In genomic region chr5:59569158-59569557, GRCh38 we compare ENCODE assay signal across 17 cellular contexts.
A peak's percentile ranks its signal among the peaks of the same experiment; 100 is the strongest.
DNase-seq lines count a peak whose midpoint lies in the region; ATAC-seq, FAIRE-seq and TF ChIP-seq lines count a peak whose summit lies in the region.
"Had no signal": no experiment of that assay in that cellular context is flagged by ENCODE, and none has a peak within 500 bp of the region (broad histone marks: within the 10 kb centered on the region; RNA-seq: fewer than 3 reads in every experiment).

No MANE protein-coding gene starts in this region.

- no peaks in the 10 kb centered on the region for H3K9me2 ChIP-seq in MM.1S (replicated peaks; ENCODE audit: insufficient read depth, low read length)

- H3K4me2 ChIP-seq in H9 (ENCODE audit: insufficient read depth, insufficient read length, low read length) = no peak overlapping the region
- peak overlapping the region; percentile 21 for H3K4me2 ChIP-seq in MM.1S (ENCODE audit: low read depth, low read length)
- H3K4me2 ChIP-seq in astrocyte (ENCODE audit: low read length) = no peak overlapping the region

- no peak for ATAC-seq in psoas muscle
- no peak for ATAC-seq in GM19452 (IDR thresholded peaks at IDR 0.05; ENCODE audit: unreplicated experiment)
- no peak for ATAC-seq in natural killer cell
- ATAC-seq: Panc1 had no signal

- no peak overlapping the region for H2BK5ac ChIP-seq in H9 (ENCODE audit: insufficient read length, low read length)

- CTCF ChIA-PET in activated CD4-positive, alpha-beta T cell treated with anti-CD3 and anti-CD28 coated beads, Interleukin-2, amount 10 ng/mL, durations not matched to agents 7 days and 5 days (lab: Charles Lee) = no interaction called here

- no peak for FAIRE-seq in astrocyte (lab: Jason Lieb, UNC)

- H3K9me3 ChIP-seq in H9 (ENCODE audit: control insufficient read depth, low read depth, low read length) (no peaks in the 10 kb centered on the region), MM.1S (replicated peaks; ENCODE audit: insufficient read depth, low read length) (no peaks in the 10 kb centered on the region), astrocyte (ENCODE audit: insufficient read depth, low read depth, low read length) (no peaks in the 10 kb centered on the region), psoas muscle (no peaks in the 10 kb centered on the region)
- H3K9me3 ChIP-seq: SJSA1 had no signal

- H3F3A ChIP-seq in MM.1S (ENCODE audit: insufficient read depth, low read length) = peaks cover 9% of the 10 kb centered on the region

- H3K27me3 Mint-ChIP-seq in H9 (ENCODE audit: low read depth) (no peaks in the 10 kb centered on the region), astrocyte (ENCODE audit: low read depth, unreplicated experiment) (peaks cover 2% of the 10 kb centered on the region), natural killer cell (ENCODE audit: low read depth in 2 of 2) (no peaks in the 10 kb centered on the region)
- H3K27me3 Mint-ChIP-seq in activated CD4-positive, alpha-beta T cell treated with anti-CD3 and anti-CD28 coated beads, Interleukin-2, amount 10 ng/mL, durations not matched to agents 7 days and 5 days = peaks cover 19% of the 10 kb centered on the region

- H2AK5ac ChIP-seq in H9 (ENCODE audit: insufficient read length, low read length) = no peak overlapping the region

- no peaks in the 10 kb centered on the region for H3K36me3 ChIP-seq in MM.1S (replicated peaks; ENCODE audit: insufficient read depth, low read length)
- no peaks in the 10 kb centered on the region for H3K36me3 ChIP-seq in astrocyte (ENCODE audit: insufficient read depth, low read length)
- peaks cover 0 to 5% of the 10 kb centered on the region in 2 donors for H3K36me3 ChIP-seq in psoas muscle (ENCODE audit: insufficient read depth in 1 of 2, low read depth in 1 of 2)
- H3K36me3 ChIP-seq: SJSA1 had no signal

- H2AFZ ChIP-seq in H9 (ENCODE audit: low read length) (no peak overlapping the region), MM.1S (ENCODE audit: low read length) (0 out of 2 replicates have a peak overlapping the region, but pooled peaks have one; percentile 36), astrocyte (ENCODE audit: low read depth, low read length) (no peak overlapping the region)

- H4K20me1 ChIP-seq in H9 (ENCODE audit: control insufficient read depth, insufficient read depth, insufficient read length) (no peaks in the 10 kb centered on the region), MM.1S (ENCODE audit: insufficient read depth, low read length) (no peaks in the 10 kb centered on the region), astrocyte (ENCODE audit: insufficient read depth, low read length) (no peaks in the 10 kb centered on the region)

- no peak overlapping the region for H2BK15ac ChIP-seq in H9 (ENCODE audit: low read depth, low read length)

- intact Hi-C loops in psoas muscle (cut with DNase I) = no loop called here
- intact Hi-C loops in natural killer cell (cut with micrococcal nuclease) = no loop called here

- H3T11ph ChIP-seq in H9 (ENCODE audit: low read length) = no peak overlapping the region

- H2BK20ac ChIP-seq in H9 (ENCODE audit: low read depth, low read length, poor library complexity, severe bottlenecking) = no peak overlapping the region

- no peak for DNase-seq in H9
- peak; percentile 44 for DNase-seq in MM.1S
- DNase-seq in astrocyte (ENCODE audit: low read depth) = peak; percentile 67
- DNase-seq in psoas muscle = no peak
- no peak for DNase-seq in natural killer cell
- DNase-seq in NCI-H1048 (lab: John Stamatoyannopoulos, UW) = no peak
- no peak for DNase-seq in activated CD4-positive, alpha-beta T cell treated with anti-CD3 and anti-CD28 coated beads, Interleukin-2, amount 10 ng/mL, durations not matched to agents 7 days and 5 days
- DNase-seq: DND-41, NCI-H1105, NCI-H1694 treated with DMSO at 0.1 percent for 48 hours, NCI-H2107, NCI-H510A treated with DMSO at 0.1 percent for 48 hours had no signal

- no peaks in the 10 kb centered on the region for H3K79me1 ChIP-seq in H9 (ENCODE audit: insufficient read depth, low read depth, low read length, poor library complexity, severe bottlenecking)

- H3K4me3 Mint-ChIP-seq in H9 = no peak overlapping the region
- H3K4me3 Mint-ChIP-seq in astrocyte (ENCODE audit: unreplicated experiment) = no peak overlapping the region
- H3K4me3 Mint-ChIP-seq in natural killer cell = no peak overlapping the region
- H3K4me3 Mint-ChIP-seq in activated CD4-positive, alpha-beta T cell treated with anti-CD3 and anti-CD28 coated beads, Interleukin-2, amount 10 ng/mL, durations not matched to agents 7 days and 5 days = no peak overlapping the region
- H3K4me3 Mint-ChIP-seq: CD14-positive monocyte; T-helper 1 cell treated with Interleukin-12 subunit alpha and Interleukin-12 subunit beta and Interleukin-4 antibody, amounts not matched to agents 30 μg/mL and 1 μg/mL, for 36 hours had no signal

- H3K79me2 ChIP-seq in H9 (ENCODE audit: insufficient read depth, low read length) = no peaks in the 10 kb centered on the region
- no peaks in the 10 kb centered on the region for H3K79me2 ChIP-seq in MM.1S (ENCODE audit: low read length)
- H3K79me2 ChIP-seq in astrocyte (ENCODE audit: insufficient read depth, low read length) = no peaks in the 10 kb centered on the region

- no peak overlapping the region for H2BK12ac ChIP-seq in H9 (ENCODE audit: insufficient read length, low read depth, low read length)

- H3K9me3 Mint-ChIP-seq in H9 = peaks cover 3 to 13% of the 10 kb centered on the region in 2 experiments; a peak in 4 of 5 replicates
- no peaks in the 10 kb centered on the region for H3K9me3 Mint-ChIP-seq in astrocyte (ENCODE audit: unreplicated experiment)
- H3K9me3 Mint-ChIP-seq in natural killer cell = no peaks in the 10 kb centered on the region
- no peaks in the 10 kb centered on the region for H3K9me3 Mint-ChIP-seq in activated CD4-positive, alpha-beta T cell treated with anti-CD3 and anti-CD28 coated beads, Interleukin-2, amount 10 ng/mL, durations not matched to agents 7 days and 5 days
- H3K9me3 Mint-ChIP-seq: T-helper 1 cell treated with Interleukin-12 subunit alpha and Interleukin-12 subunit beta and Interleukin-4 antibody, amounts not matched to agents 30 μg/mL and 1 μg/mL, for 36 hours had no signal

- H3K27ac ChIP-seq in H9 (ENCODE audit: insufficient read length, low read depth, low read length) (peak overlapping the region; percentile 20), MM.1S (ENCODE audit: low read length) (peak overlapping the region; percentile 52; the same call in 1 of the 2 replicates), astrocyte (ENCODE audit: low read depth, low read length) (no peak overlapping the region), psoas muscle (peak overlapping the region; percentile 65)
- H3K27ac ChIP-seq: SJSA1 had no signal

- H4K8ac ChIP-seq in H9 (replicated peaks; ENCODE audit: insufficient read length, low read depth, low read length) = no peak overlapping the region

- TF ChIP-seq CTCF in H9 (conservative IDR thresholded peaks at IDR 0.05) = no peak
- TF ChIP-seq CTCF in MM.1S (IDR thresholded peaks at IDR 0.05; ENCODE audit: low read length) = no peak
- no peak for TF ChIP-seq CTCF in astrocyte (IDR thresholded peaks at IDR 0.05; ENCODE audit: insufficient read depth, low read depth, low read length)
- no peak for TF ChIP-seq CTCF in psoas muscle (IDR thresholded peaks at IDR 0.05)
- TF ChIP-seq CTCF in natural killer cell (IDR thresholded peaks at IDR 0.05) = no peak

- no peak overlapping the region for H3K23ac ChIP-seq in H9 (ENCODE audit: insufficient read length, low read depth, low read length)

- no peaks in the 10 kb centered on the region for H3K23me2 ChIP-seq in H9 (ENCODE audit: insufficient read length, low read depth, low read length, poor library complexity, severe bottlenecking)

- no peak overlapping the region for H2BK120ac ChIP-seq in H9 (ENCODE audit: low read depth, low read length, poor library complexity, severe bottlenecking)

- no peak overlapping the region for H4K5ac ChIP-seq in H9 (ENCODE audit: insufficient read length, low read depth, low read length)

- H3K27me3 ChIP-seq in H9 (ENCODE audit: insufficient read depth, low read length) = no peaks in the 10 kb centered on the region
- no peaks in the 10 kb centered on the region for H3K27me3 ChIP-seq in MM.1S (replicated peaks; ENCODE audit: insufficient read depth, low read length)
- H3K27me3 ChIP-seq in astrocyte (ENCODE audit: insufficient read depth, low read length) = no peaks in the 10 kb centered on the region
- no peaks in the 10 kb centered on the region for H3K27me3 ChIP-seq in psoas muscle (ENCODE audit: insufficient read depth in 3 of 3, low read length in 2 of 3)
- H3K27me3 ChIP-seq: SJSA1 had no signal

- peaks cover 3 to 18% (median 12%) of the 10 kb centered on the region in 3 experiments; a peak in 6 of 7 replicates for H3K36me3 Mint-ChIP-seq in H9 (ENCODE audit: insufficient read depth in 1 of 3, low read depth in 3 of 3)
- H3K36me3 Mint-ChIP-seq in astrocyte (ENCODE audit: low read depth, unreplicated experiment) = no peaks in the 10 kb centered on the region
- no peaks in the 10 kb centered on the region for H3K36me3 Mint-ChIP-seq in natural killer cell
- no peaks in the 10 kb centered on the region for H3K36me3 Mint-ChIP-seq in activated CD4-positive, alpha-beta T cell treated with anti-CD3 and anti-CD28 coated beads, Interleukin-2, amount 10 ng/mL, durations not matched to agents 7 days and 5 days (ENCODE audit: low read depth)

- POLR2A ChIA-PET in activated CD4-positive, alpha-beta T cell treated with anti-CD3 and anti-CD28 coated beads, Interleukin-2, amount 10 ng/mL, durations not matched to agents 7 days and 5 days (lab: Charles Lee) = no interaction called here

- H3K56ac ChIP-seq in H9 (ENCODE audit: insufficient read length, low read depth, low read length) = no peak overlapping the region

- H3K4me1 ChIP-seq in H9 (ENCODE audit: insufficient read depth, low read length) (peaks cover 4% of the 10 kb centered on the region; the same call in 1 of the 2 replicates), MM.1S (ENCODE audit: low read length) (peaks cover 53% of the 10 kb centered on the region), astrocyte (ENCODE audit: insufficient read depth, low read length) (peaks cover 6% of the 10 kb centered on the region), psoas muscle (peaks cover 44% of the 10 kb centered on the region)
- H3K4me1 ChIP-seq: SJSA1 had no signal

- no peak overlapping the region for H4K91ac ChIP-seq in H9 (ENCODE audit: insufficient read length, low read depth, low read length)

- H3K4me1 Mint-ChIP-seq in H9 (peaks cover 29 to 35% of the 10 kb centered on the region in 2 experiments), astrocyte (ENCODE audit: low read depth, unreplicated experiment) (no peaks in the 10 kb centered on the region), natural killer cell (peaks cover 7 to 11% of the 10 kb centered on the region in 2 donors)
- H3K4me1 Mint-ChIP-seq in activated CD4-positive, alpha-beta T cell treated with anti-CD3 and anti-CD28 coated beads, Interleukin-2, amount 10 ng/mL, durations not matched to agents 7 days and 5 days = no peaks in the 10 kb centered on the region

- no peak overlapping the region for H3K14ac ChIP-seq in H9 (ENCODE audit: insufficient read depth, low read length)

- H3K4ac ChIP-seq in H9 (ENCODE audit: low read depth, low read length) = no peak overlapping the region

- H3K4me3 ChIP-seq in MM.1S (ENCODE audit: low read length) = no peak overlapping the region
- H3K4me3 ChIP-seq in astrocyte (ENCODE audit: insufficient read depth, low read depth, low read length) = no peak overlapping the region
- no peak overlapping the region for H3K4me3 ChIP-seq in psoas muscle
- H3K4me3 ChIP-seq: SJSA1 had no signal

- H3K9ac ChIP-seq in H9 (ENCODE audit: extremely low read depth, insufficient read length, low read length) (no peak overlapping the region), MM.1S (ENCODE audit: low read length) (0 out of 2 replicates have a peak overlapping the region, but pooled peaks have one; percentile 0), astrocyte (ENCODE audit: low read length) (no peak overlapping the region)

- no CpG with 5 or more reads among the region's 4 CpGs for WGBS in H9 (ENCODE audit: extremely low coverage, insufficient read length, low lambda C conversion rate)
- 94 to 96% (median 96%) methylated on average over 4 of the region's 4 CpGs for WGBS in psoas muscle, 3 donors

- H3K27ac Mint-ChIP-seq in H9 (peak overlapping the region; percentile 10 to 92 (median 88); a peak in 5 of 7 replicates), astrocyte (ENCODE audit: unreplicated experiment) (no peak overlapping the region), natural killer cell (no peak overlapping the region)
- no peak overlapping the region for H3K27ac Mint-ChIP-seq in activated CD4-positive, alpha-beta T cell treated with anti-CD3 and anti-CD28 coated beads, Interleukin-2, amount 10 ng/mL, durations not matched to agents 7 days and 5 days
- H3K27ac Mint-ChIP-seq: CD14-positive monocyte; T-helper 1 cell treated with Interleukin-12 subunit alpha and Interleukin-12 subunit beta and Interleukin-4 antibody, amounts not matched to agents 30 μg/mL and 1 μg/mL, for 36 hours had no signal

- no peak overlapping the region for H3K18ac ChIP-seq in H9 (ENCODE audit: insufficient read length, low read depth, low read length)

Comparison
In these comparisons a context has a peak if more than half of its experiments do, and no peak if none do; other contexts are left out.
1. DNase-seq: peak in MM.1S (single experiment) and astrocyte (single experiment); none in H9 (single experiment), psoas muscle (0 of 2), natural killer cell (single experiment), NCI-H1048 (single experiment) and activated CD4-positive, alpha-beta T cell treated with anti-CD3 and anti-CD28 coated beads, Interleukin-2, amount 10 ng/mL, durations not matched to agents 7 days and 5 days (single experiment).
2. H3K27ac Mint-ChIP-seq: peak in H9 (3 of 3); none in astrocyte (single experiment), natural killer cell (0 of 2) and activated CD4-positive, alpha-beta T cell treated with anti-CD3 and anti-CD28 coated beads, Interleukin-2, amount 10 ng/mL, durations not matched to agents 7 days and 5 days (single experiment).